14 cellular contexts compared by ENCODE assay signal in genomic region chr5:177367981-177368960, GRCh38. TPM values are rescaled to one million over a fixed set of nuclear protein-coding genes. Genes with fewer than 3 reads are reported as not detected.
DNase-seq lines count a peak whose midpoint lies in the region; TF ChIP-seq lines count a peak whose summit lies in the region.
"Had no signal": no experiment of that assay in that cellular context is flagged by ENCODE, and none has a peak within 500 bp of the region (broad histone marks: within the 10 kb centered on the region; RNA-seq: fewer than 3 reads in every experiment).

No MANE protein-coding gene starts in this region.

- H3K4me1 ChIP-seq in ACC112 (ENCODE audit: control insufficient read depth, insufficient read depth, low read length, unreplicated experiment) (peaks cover 27% of the 10 kb centered on the region), HUES64 (ENCODE audit: insufficient read depth, low read length) (peaks cover 11% of the 10 kb centered on the region), muscle layer of colon (ENCODE audit: insufficient read depth, low read length) (peaks cover 32% of the 10 kb centered on the region)

- peak overlapping the region; percentile 74 for H3K4me3 ChIP-seq in ACC112 (ENCODE audit: low read depth, low read length)
- H3K4me3 ChIP-seq in HUES64 (ENCODE audit: low read length): peak overlapping the region; percentile 73; the same call in 1 of the 2 replicates
- H3K4me3 ChIP-seq in muscle layer of colon (ENCODE audit: low read depth in 1 of 2, low read length in 2 of 2): peak overlapping the region; percentile 35 to 78
- H3K4me3 ChIP-seq: MG63 had no signal

- H3K27ac ChIP-seq in ACC112 (ENCODE audit: low read depth, low read length): no peak overlapping the region
- no peak overlapping the region for H3K27ac ChIP-seq in HUES64 (ENCODE audit: low read depth, low read length)
- no peak overlapping the region for H3K27ac ChIP-seq in muscle layer of colon (ENCODE audit: low read depth, low read length)

- no peak for TF ChIP-seq CTCF in GM10248 (IDR thresholded peaks at IDR 0.05; ENCODE audit: control extremely low read depth, extremely low read depth, low read depth, missing control alignments)

- CTCF ChIA-PET in GM10248 (lab: Yijun Ruan, JAX): interaction anchor here (1.0 to 35.5 kb wide), 17 partner anchors 2 to 237 kb away, joined by 3 to 734 read pairs (median 5); partner anchors contain the start of genes LMAN2, PFN3, RGS14 and SLC34A1

- no peak overlapping the region for H2AFZ ChIP-seq in ACC112 (ENCODE audit: low read length, unreplicated experiment)

- DNase-seq in epidermal melanocyte (ENCODE audit: insufficient read length, low spot score) (peak; percentile 13), SKM-1 (lab: John Stamatoyannopoulos, UW; ENCODE audit: unreplicated experiment) (no peak), GM10248 (ENCODE audit: extremely low spot score) (no peak), cerebellum (ENCODE audit: low spot score) (no peak), NCI-H1436 treated with DMSO at 0.1 percent for 48 hours (lab: John Stamatoyannopoulos, UW) (no peak)
- DNase-seq: NCI-H446 had no signal

- no peaks in the 10 kb centered on the region for H3K9me3 ChIP-seq in HUES64 (ENCODE audit: insufficient read depth, low read depth, low read length)
- H3K9me3 ChIP-seq in muscle layer of colon (ENCODE audit: low read length): no peaks in the 10 kb centered on the region
- H3K9me3 ChIP-seq: MG63 had no signal

- H3K9ac ChIP-seq in HUES64 (ENCODE audit: low read depth, low read length) (no peak overlapping the region; the same call in 1 of the 2 replicates), muscle layer of colon (ENCODE audit: low read length) (no peak overlapping the region)

- POLR2A ChIA-PET in GM10248 (lab: Yijun Ruan, JAX): no interaction called here

- no peaks in the 10 kb centered on the region for H3K27me3 ChIP-seq in ACC112 (ENCODE audit: insufficient read depth, low read length)
- H3K27me3 ChIP-seq in HUES64 (ENCODE audit: insufficient read depth, low read length): peaks cover 17% of the 10 kb centered on the region
- H3K27me3 ChIP-seq in muscle layer of colon (ENCODE audit: control insufficient read depth in 1 of 2, insufficient read depth in 2 of 2, low read length in 2 of 2): no peaks in the 10 kb centered on the region
- H3K27me3 ChIP-seq: MG63 had no signal

- no peaks in the 10 kb centered on the region for H3K79me2 ChIP-seq in ACC112 (ENCODE audit: control insufficient read depth, insufficient read depth, low read length, unreplicated experiment)

- H3K36me3 ChIP-seq in ACC112 (ENCODE audit: insufficient read depth, low read length) (no peaks in the 10 kb centered on the region), HUES64 (ENCODE audit: insufficient read depth, low read length) (no peaks in the 10 kb centered on the region), muscle layer of colon (ENCODE audit: insufficient read depth, low read length) (no peaks in the 10 kb centered on the region)

- 93% methylated on average over 31 of the region's 31 CpGs for WGBS in HUES64

RNA-seq across cellular contexts. Expression of gene RGS14, which starts 10.5 kb away (rescaled TPM):
- polyA plus RNA-seq in HUES64 (2013, experiment 1 of 2): 10.9 TPM
- polyA plus RNA-seq in HUES64 (2013, experiment 2 of 2): 13.5 TPM
- total RNA-seq in cerebellum: 1.8 TPM

RNA-seq across cellular contexts. Expression of gene SLC34A1, which starts 16.0 kb away (rescaled TPM):
- polyA plus RNA-seq in HUES64 (2013, experiment 1 of 2): not detected
- polyA plus RNA-seq in HUES64 (2013, experiment 2 of 2): not detected
- not detected for total RNA-seq in cerebellum
- total RNA-seq: Daoy, fibroblast of villous mesenchyme had no signal

RNA-seq across cellular contexts. Expression of gene LMAN2, which starts 16.8 kb away (rescaled TPM):
- polyA plus RNA-seq in HUES64 (2013, experiment 1 of 2): 124 TPM
- polyA plus RNA-seq in HUES64 (2013, experiment 2 of 2): 117 TPM
- 69.0 TPM for total RNA-seq in cerebellum

RNA-seq across cellular contexts. Expression of gene PFN3, which starts 32.2 kb away (rescaled TPM):
- not detected for polyA plus RNA-seq in HUES64 (2013, experiment 1 of 2)
- polyA plus RNA-seq in HUES64 (2013, experiment 2 of 2): not detected
- not detected for total RNA-seq in cerebellum
- total RNA-seq: Daoy, fibroblast of villous mesenchyme, lower leg skin had no signal
- polyA plus RNA-seq: thymus had no signal

RNA-seq across cellular contexts. Expression of gene F12, which starts 41.1 kb away (rescaled TPM):
- 0.60 TPM for polyA plus RNA-seq in HUES64 (2013, experiment 1 of 2)
- polyA plus RNA-seq in HUES64 (2013, experiment 2 of 2): 1.4 TPM
- 3.3 TPM for total RNA-seq in cerebellum
